In the genomic region with DNA sequence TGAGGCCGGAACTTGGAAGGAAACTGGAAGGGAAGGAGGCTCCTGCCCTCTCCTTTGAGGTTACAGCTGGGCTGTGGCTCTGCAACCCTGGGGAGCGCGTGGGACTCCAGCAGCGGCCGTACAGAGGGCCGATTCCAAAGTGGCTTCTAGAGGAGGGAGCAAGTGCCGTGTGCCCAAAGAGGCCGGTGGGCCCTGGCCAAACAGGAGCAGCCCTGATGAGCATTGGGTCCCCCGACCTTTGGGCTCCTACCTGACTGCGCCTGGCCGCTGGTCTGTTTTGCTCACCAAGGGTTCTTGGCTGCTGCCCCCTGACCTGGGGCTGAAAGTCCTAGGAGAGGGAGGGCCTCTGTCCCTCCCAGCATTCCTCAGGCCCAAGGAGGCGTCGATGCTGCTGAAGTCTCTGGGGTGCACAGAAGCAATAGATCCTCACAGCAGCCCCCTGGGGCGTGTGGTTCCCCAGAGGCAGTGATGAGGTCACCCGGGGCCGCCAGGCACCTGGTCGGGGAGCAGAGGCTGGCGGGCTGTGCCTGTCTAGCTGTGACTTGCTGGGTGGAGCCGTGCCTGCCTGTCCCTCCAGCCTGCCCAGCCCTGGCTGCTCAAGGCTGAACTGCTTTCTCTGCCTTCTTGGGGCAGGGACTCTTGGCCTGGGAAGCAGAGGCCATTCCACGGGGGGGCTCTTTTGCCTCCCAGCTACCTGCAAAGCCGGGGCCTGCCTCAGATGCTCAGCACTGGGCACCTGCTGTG, we compare ENCODE assay signal across 9 cellular contexts. TPM values are rescaled to one million over a fixed set of nuclear protein-coding genes. Genes with fewer than 3 reads are reported as not detected.
DNase-seq lines count a peak whose midpoint lies in the region; ATAC-seq and TF ChIP-seq lines count a peak whose summit lies in the region.
"Had no signal": no experiment of that assay in that cellular context is flagged by ENCODE, and none has a peak within 500 bp of the region (broad histone marks: within the 10 kb centered on the region; RNA-seq: fewer than 3 reads in every experiment).

No MANE protein-coding gene starts in this region.

- H3K27me3 ChIP-seq in right atrium auricular region = no peaks in the 10 kb centered on the region
- H3K27me3 ChIP-seq in gastroesophageal sphincter = no peaks in the 10 kb centered on the region

- TF ChIP-seq EP300 in gastroesophageal sphincter (IDR thresholded peaks at IDR 0.05) = no peak

- peaks cover 88% of the 10 kb centered on the region for H3K4me1 Mint-ChIP-seq in stimulated activated naive CD8-positive, alpha-beta T cell treated with anti-CD3 and anti-CD28 coated beads, Interleukin-15, amount 100 ng/mL, for 72 hours

- no peaks in the 10 kb centered on the region for H3K27me3 Mint-ChIP-seq in stimulated activated naive CD8-positive, alpha-beta T cell treated with anti-CD3 and anti-CD28 coated beads, Interleukin-15, amount 100 ng/mL, for 72 hours

- H3K27ac Mint-ChIP-seq in stimulated activated naive CD8-positive, alpha-beta T cell treated with anti-CD3 and anti-CD28 coated beads, Interleukin-15, amount 100 ng/mL, for 72 hours = peak overlapping the region; percentile 91 to 94

- no peak for TF ChIP-seq POLR2A in gastroesophageal sphincter (IDR thresholded peaks at IDR 0.05)

- H3K4me3 Mint-ChIP-seq in stimulated activated naive CD8-positive, alpha-beta T cell treated with anti-CD3 and anti-CD28 coated beads, Interleukin-15, amount 100 ng/mL, for 72 hours = peak overlapping the region; percentile 84 to 87

- DNase-seq in Right ventricle myocardium superior (peak; percentile 42), right atrium auricular region (ENCODE audit: low spot score) (no peak), NCI-H2107 (lab: John Stamatoyannopoulos, UW) (peak; percentile 67), LoVo (ENCODE audit: low spot score) (no peak), nucleus accumbens (lab: John Stamatoyannopoulos, UW) (no peak)
- DNase-seq in stimulated activated naive CD8-positive, alpha-beta T cell treated with anti-CD3 and anti-CD28 coated beads, Interleukin-15, amount 100 ng/mL, for 72 hours = no peak
- DNase-seq: NCI-H2029 had no signal

- H3K27ac ChIP-seq in right atrium auricular region (peak overlapping the region in 1 of 2 donors; percentile 92), gastroesophageal sphincter (peak overlapping the region; percentile 23 to 95 (median 94))

- H3K36me3 ChIP-seq in right atrium auricular region = peaks cover 77% of the 10 kb centered on the region
- peaks cover 0 to 77% of the 10 kb centered on the region in 2 donors for H3K36me3 ChIP-seq in gastroesophageal sphincter

- TF ChIP-seq CTCF in right atrium auricular region (IDR thresholded peaks at IDR 0.05) = no peak
- TF ChIP-seq CTCF in gastroesophageal sphincter (IDR thresholded peaks at IDR 0.05) = no peak

- H3K9me3 ChIP-seq in right atrium auricular region (no peaks in the 10 kb centered on the region), gastroesophageal sphincter (no peaks in the 10 kb centered on the region)

- H3K4me1 ChIP-seq in right atrium auricular region (peaks cover 0 to 93% of the 10 kb centered on the region in 2 donors), gastroesophageal sphincter (peaks cover 3 to 100% (median 74%) of the 10 kb centered on the region in 3 donors)

- WGBS in gastroesophageal sphincter (ENCODE audit: low coverage in 1 of 2), 2 donors = 0 to 60% methylated on average over 1 of the region's 21 CpGs

- ATAC-seq in Right ventricle myocardium superior (ENCODE audit: poor library complexity) = no peak
- no peak for ATAC-seq in gastroesophageal sphincter
- no peak for ATAC-seq in stimulated activated naive CD8-positive, alpha-beta T cell treated with anti-CD3 and anti-CD28 coated beads, Interleukin-15, amount 100 ng/mL, for 72 hours
- ATAC-seq in GM19328 (IDR thresholded peaks at IDR 0.05; ENCODE audit: unreplicated experiment) = no peak

- intact Hi-C loops in Right ventricle myocardium superior (cut with DNase I) = no loop called here

- H3K4me3 ChIP-seq in right atrium auricular region (no peak overlapping the region), gastroesophageal sphincter (no peak overlapping the region)

- H3K9me3 Mint-ChIP-seq in stimulated activated naive CD8-positive, alpha-beta T cell treated with anti-CD3 and anti-CD28 coated beads, Interleukin-15, amount 100 ng/mL, for 72 hours = no peaks in the 10 kb centered on the region

RNA-seq across cellular contexts. Expression of gene RBM38, which starts 9.8 kb away (rescaled TPM):
- total RNA-seq in Right ventricle myocardium superior (91.5 TPM), right atrium auricular region (100 to 1,000 TPM; 127 to 151 TPM), gastroesophageal sphincter (100 to 1,000 TPM in 2 of 4 donors, 10 to 100 TPM in 2; 50.9 to 190 (median 106) TPM)

RNA-seq across cellular contexts. Expression of gene RAE1, which starts 49.9 kb away (rescaled TPM):
- total RNA-seq in Right ventricle myocardium superior = 13.2 TPM
- 10 to 100 TPM; 11.6 to 11.8 TPM for total RNA-seq in right atrium auricular region
- total RNA-seq in gastroesophageal sphincter = 10 to 100 TPM; 16.5 to 30.4 (median 25.1) TPM

Comparison
In these comparisons a context has a peak if more than half of its experiments do, and no peak if none do; other contexts are left out.
1. DNase-seq: peak in Right ventricle myocardium superior (single experiment) and NCI-H2107 (single experiment); none in right atrium auricular region (single experiment), stimulated activated naive CD8-positive, alpha-beta T cell treated with anti-CD3 and anti-CD28 coated beads, Interleukin-15, amount 100 ng/mL, for 72 hours (0 of 2), LoVo (single experiment) and nucleus accumbens (0 of 56).